In the genomic region with DNA sequence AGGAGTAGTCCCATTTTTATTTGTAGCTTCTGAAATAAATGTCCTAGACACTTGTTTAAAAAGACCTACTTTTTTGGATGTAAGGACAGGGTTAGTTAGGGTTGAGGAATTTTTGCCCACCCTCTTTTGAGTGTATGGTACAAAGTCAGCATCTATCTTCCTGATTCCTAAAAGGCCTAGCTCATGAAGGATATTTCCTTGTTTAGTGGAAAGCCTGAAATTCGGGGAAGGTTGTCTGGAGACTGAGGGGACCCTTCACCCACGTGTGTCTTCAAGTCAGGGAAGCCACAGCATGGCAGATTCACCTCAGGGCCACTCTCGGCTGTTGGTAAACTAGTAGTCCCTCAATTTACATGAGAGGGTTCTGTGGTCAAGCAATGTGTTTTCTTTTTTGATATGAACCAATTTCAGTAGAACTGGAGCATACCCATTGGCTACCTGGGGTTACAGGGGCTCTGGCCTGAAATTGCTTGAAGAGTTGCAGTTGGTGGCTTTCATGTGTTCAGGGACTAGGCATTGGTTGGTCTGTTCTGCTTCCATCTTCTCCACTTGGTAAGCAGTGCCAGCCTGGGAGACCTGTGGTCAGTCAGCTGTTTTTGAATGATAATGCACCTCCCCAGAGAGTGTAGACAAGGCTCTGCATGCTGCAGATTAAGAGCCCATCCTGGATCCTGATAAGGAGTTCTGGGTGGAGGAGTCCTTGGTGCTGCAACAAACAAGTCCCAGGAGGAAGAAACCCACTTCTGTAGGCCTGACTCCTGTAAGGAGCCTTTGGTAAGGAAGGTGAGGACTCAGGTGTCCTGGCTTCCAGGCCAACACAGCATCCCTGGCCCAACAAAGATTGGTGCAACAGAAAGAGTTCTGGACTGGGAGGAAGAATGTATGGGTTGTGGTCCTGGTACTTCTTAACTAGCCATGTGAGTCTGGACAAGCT, we compare ENCODE assay signal across 1 cellular context.
TF ChIP-seq lines count a peak whose summit lies in the region.

No MANE protein-coding gene starts in this region.

TF ChIP-seq in K562, 482 proteins besides CTCF, POLR2A, EP300 and RAD21 (continued from another document and continues in another):
- TF ChIP-seq TOE1 (IDR thresholded peaks at IDR 0.05; ENCODE audit: borderline replicate concordance) (0 out of 2 replicates have a peak, but pooled peaks have one; percentile 41), TOE1 (CRISPR knock-in tag; IDR thresholded peaks at IDR 0.05; ENCODE audit: borderline replicate concordance, low read depth) (no peak), ZBED1 (IDR thresholded peaks at IDR 0.05) (peak; percentile 89; the same call in 1 of the 2 replicates), CCAR2 (IDR thresholded peaks at IDR 0.05; ENCODE audit: low read depth, low read length) (no peak), CHD2 (IDR thresholded peaks at IDR 0.05; ENCODE audit: low read depth, low read length) (peak; percentile 44; the same call in 1 of the 2 replicates), ZNF589 (CRISPR knock-in tag; IDR thresholded peaks at IDR 0.05; ENCODE audit: low read depth) (peak; percentile 96), JUN (IDR thresholded peaks at IDR 0.05; ENCODE audit: borderline replicate concordance, low read depth, low read length) (peak; percentile 65; the same call in 1 of the 2 replicates), JUN (CRISPR knock-in tag; IDR thresholded peaks at IDR 0.05; ENCODE audit: borderline replicate concordance) (peak; percentile 50; the same call in 1 of the 2 replicates), ZFX (CRISPR knock-in tag; IDR thresholded peaks at IDR 0.05) (peak; percentile 65; the same call in 1 of the 2 replicates), PHF8 (IDR thresholded peaks at IDR 0.05; ENCODE audit: borderline replicate concordance, low read length) (no peak), ILF3 (IDR thresholded peaks at IDR 0.05; ENCODE audit: borderline replicate concordance) (no peak), FOXJ2 (tag; IDR thresholded peaks at IDR 0.05) (peak; percentile 46; the same call in 1 of the 2 replicates), MAZ (CRISPR knock-in tag; conservative IDR thresholded peaks at IDR 0.05 in 1 of 2, IDR thresholded peaks at IDR 0.05 in 1 of 2) (peak; percentile 65 to 82; a peak in 3 of 4 replicates), TEAD1 (CRISPR knock-in tag; IDR thresholded peaks at IDR 0.05) (peak; percentile 30 to 83; a peak in 3 of 4 replicates), ZEB2 (IDR thresholded peaks at IDR 0.05) (peak; percentile 89), IFI16 (CRISPR knock-in tag; IDR thresholded peaks at IDR 0.05) (peak; percentile 47; the same call in 1 of the 2 replicates), IRF2 (CRISPR knock-in tag; IDR thresholded peaks at IDR 0.05) (no peak), DPF2 (IDR thresholded peaks at IDR 0.05) (peak; percentile 99), ZNF12 (CRISPR knock-in tag; IDR thresholded peaks at IDR 0.05) (peak; percentile 98), NRF1 (conservative IDR thresholded peaks at IDR 0.05 in 1 of 2, IDR thresholded peaks at IDR 0.05 in 1 of 2) (0 out of 4 replicates have a peak, but pooled peaks of 1 of the 2 experiments have one; percentile 17), ZBTB7A (IDR thresholded peaks at IDR 0.05; ENCODE audit: borderline replicate concordance, control insufficient read depth, low read depth, low read length) (peak; percentile 49; the same call in 1 of the 2 replicates), GATAD2A (IDR thresholded peaks at IDR 0.05) (peak; percentile 96; the same call in 1 of the 2 replicates), ZNF444 (CRISPR knock-in tag; IDR thresholded peaks at IDR 0.05) (peak; percentile 55), ZSCAN32 (CRISPR knock-in tag; IDR thresholded peaks at IDR 0.05) (peak; percentile 69), NFE2 (IDR thresholded peaks at IDR 0.05; ENCODE audit: low read depth) (peak; percentile 77), PYGO2 (tag; IDR thresholded peaks at IDR 0.05) (peak; percentile 50; the same call in 1 of the 2 replicates), MTF1 (CRISPR knock-in tag; IDR thresholded peaks at IDR 0.05; ENCODE audit: borderline replicate concordance) (no peak), XRCC5 (IDR thresholded peaks at IDR 0.05; ENCODE audit: low read depth, low read length) (peak; percentile 35; the same call in 1 of the 2 replicates), ZNF76 (CRISPR knock-in tag; IDR thresholded peaks at IDR 0.05; ENCODE audit: borderline replicate concordance) (peak; percentile 41; the same call in 1 of the 2 replicates), CXXC5 (CRISPR knock-in tag; IDR thresholded peaks at IDR 0.05) (peak; percentile 78), CEBPB (tag; IDR thresholded peaks at IDR 0.05) (0 out of 2 replicates have a peak, but pooled peaks have one; percentile 38), NFIC (IDR thresholded peaks at IDR 0.05) (peak; percentile 95), KLF6 (CRISPR knock-in tag; IDR thresholded peaks at IDR 0.05; ENCODE audit: borderline replicate concordance) (peak; percentile 40; the same call in 1 of the 2 replicates), SMARCE1 (IDR thresholded peaks at IDR 0.05) (peak; percentile 98), HDAC1 (IDR thresholded peaks at IDR 0.05) (peak in 1 of 2 experiments; percentile 96; a peak in 3 of 4 replicates)
- TF ChIP-seq, protein P1, sequence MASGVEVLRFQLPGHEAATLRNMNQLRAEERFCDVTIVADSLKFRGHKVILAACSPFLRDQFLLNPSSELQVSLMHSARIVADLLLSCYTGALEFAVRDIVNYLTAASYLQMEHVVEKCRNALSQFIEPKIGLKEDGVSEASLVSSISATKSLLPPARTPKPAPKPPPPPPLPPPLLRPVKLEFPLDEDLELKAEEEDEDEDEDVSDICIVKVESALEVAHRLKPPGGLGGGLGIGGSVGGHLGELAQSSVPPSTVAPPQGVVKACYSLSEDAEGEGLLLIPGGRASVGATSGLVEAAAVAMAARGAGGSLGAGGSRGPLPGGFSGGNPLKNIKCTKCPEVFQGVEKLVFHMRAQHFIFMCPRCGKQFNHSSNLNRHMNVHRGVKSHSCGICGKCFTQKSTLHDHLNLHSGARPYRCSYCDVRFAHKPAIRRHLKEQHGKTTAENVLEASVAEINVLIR (CRISPR knock-in tag; IDR thresholded peaks at IDR 0.05): peak; percentile 7; the same call in 1 of the 2 replicates
- TF ChIP-seq, protein P2, sequence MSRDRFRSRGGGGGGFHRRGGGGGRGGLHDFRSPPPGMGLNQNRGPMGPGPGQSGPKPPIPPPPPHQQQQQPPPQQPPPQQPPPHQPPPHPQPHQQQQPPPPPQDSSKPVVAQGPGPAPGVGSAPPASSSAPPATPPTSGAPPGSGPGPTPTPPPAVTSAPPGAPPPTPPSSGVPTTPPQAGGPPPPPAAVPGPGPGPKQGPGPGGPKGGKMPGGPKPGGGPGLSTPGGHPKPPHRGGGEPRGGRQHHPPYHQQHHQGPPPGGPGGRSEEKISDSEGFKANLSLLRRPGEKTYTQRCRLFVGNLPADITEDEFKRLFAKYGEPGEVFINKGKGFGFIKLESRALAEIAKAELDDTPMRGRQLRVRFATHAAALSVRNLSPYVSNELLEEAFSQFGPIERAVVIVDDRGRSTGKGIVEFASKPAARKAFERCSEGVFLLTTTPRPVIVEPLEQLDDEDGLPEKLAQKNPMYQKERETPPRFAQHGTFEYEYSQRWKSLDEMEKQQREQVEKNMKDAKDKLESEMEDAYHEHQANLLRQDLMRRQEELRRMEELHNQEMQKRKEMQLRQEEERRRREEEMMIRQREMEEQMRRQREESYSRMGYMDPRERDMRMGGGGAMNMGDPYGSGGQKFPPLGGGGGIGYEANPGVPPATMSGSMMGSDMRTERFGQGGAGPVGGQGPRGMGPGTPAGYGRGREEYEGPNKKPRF (IDR thresholded peaks at IDR 0.05; ENCODE audit: low read depth, low read length): no peak
- TF ChIP-seq, protein P3, sequence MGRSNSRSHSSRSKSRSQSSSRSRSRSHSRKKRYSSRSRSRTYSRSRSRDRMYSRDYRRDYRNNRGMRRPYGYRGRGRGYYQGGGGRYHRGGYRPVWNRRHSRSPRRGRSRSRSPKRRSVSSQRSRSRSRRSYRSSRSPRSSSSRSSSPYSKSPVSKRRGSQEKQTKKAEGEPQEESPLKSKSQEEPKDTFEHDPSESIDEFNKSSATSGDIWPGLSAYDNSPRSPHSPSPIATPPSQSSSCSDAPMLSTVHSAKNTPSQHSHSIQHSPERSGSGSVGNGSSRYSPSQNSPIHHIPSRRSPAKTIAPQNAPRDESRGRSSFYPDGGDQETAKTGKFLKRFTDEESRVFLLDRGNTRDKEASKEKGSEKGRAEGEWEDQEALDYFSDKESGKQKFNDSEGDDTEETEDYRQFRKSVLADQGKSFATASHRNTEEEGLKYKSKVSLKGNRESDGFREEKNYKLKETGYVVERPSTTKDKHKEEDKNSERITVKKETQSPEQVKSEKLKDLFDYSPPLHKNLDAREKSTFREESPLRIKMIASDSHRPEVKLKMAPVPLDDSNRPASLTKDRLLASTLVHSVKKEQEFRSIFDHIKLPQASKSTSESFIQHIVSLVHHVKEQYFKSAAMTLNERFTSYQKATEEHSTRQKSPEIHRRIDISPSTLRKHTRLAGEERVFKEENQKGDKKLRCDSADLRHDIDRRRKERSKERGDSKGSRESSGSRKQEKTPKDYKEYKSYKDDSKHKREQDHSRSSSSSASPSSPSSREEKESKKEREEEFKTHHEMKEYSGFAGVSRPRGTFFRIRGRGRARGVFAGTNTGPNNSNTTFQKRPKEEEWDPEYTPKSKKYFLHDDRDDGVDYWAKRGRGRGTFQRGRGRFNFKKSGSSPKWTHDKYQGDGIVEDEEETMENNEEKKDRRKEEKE (IDR thresholded peaks at IDR 0.05; ENCODE audit: borderline replicate concordance in 1 of 2, control insufficient read depth in 1 of 2, low read depth in 2 of 2, low read length in 1 of 2): peak in 1 of 2 experiments; percentile 57; a peak in 1 of 4 replicates
- TF ChIP-seq, protein P4, sequence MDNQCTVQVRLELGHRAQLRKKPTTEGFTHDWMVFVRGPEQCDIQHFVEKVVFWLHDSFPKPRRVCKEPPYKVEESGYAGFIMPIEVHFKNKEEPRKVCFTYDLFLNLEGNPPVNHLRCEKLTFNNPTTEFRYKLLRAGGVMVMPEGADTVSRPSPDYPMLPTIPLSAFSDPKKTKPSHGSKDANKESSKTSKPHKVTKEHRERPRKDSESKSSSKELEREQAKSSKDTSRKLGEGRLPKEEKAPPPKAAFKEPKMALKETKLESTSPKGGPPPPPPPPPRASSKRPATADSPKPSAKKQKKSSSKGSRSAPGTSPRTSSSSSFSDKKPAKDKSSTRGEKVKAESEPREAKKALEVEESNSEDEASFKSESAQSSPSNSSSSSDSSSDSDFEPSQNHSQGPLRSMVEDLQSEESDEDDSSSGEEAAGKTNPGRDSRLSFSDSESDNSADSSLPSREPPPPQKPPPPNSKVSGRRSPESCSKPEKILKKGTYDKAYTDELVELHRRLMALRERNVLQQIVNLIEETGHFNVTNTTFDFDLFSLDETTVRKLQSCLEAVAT (IDR thresholded peaks at IDR 0.05): peak; percentile 50 to 98; a peak in 2 of 4 replicates
- TF ChIP-seq, protein P5, sequence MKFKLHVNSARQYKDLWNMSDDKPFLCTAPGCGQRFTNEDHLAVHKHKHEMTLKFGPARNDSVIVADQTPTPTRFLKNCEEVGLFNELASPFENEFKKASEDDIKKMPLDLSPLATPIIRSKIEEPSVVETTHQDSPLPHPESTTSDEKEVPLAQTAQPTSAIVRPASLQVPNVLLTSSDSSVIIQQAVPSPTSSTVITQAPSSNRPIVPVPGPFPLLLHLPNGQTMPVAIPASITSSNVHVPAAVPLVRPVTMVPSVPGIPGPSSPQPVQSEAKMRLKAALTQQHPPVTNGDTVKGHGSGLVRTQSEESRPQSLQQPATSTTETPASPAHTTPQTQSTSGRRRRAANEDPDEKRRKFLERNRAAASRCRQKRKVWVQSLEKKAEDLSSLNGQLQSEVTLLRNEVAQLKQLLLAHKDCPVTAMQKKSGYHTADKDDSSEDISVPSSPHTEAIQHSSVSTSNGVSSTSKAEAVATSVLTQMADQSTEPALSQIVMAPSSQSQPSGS (CRISPR knock-in tag; IDR thresholded peaks at IDR 0.05): no peak
- TF ChIP-seq, protein P6, sequence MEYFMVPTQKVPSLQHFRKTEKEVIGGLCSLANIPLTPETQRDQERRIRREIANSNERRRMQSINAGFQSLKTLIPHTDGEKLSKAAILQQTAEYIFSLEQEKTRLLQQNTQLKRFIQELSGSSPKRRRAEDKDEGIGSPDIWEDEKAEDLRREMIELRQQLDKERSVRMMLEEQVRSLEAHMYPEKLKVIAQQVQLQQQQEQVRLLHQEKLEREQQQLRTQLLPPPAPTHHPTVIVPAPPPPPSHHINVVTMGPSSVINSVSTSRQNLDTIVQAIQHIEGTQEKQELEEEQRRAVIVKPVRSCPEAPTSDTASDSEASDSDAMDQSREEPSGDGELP (CRISPR knock-in tag; IDR thresholded peaks at IDR 0.05; ENCODE audit: borderline replicate concordance): peak; percentile 100
- TF ChIP-seq, protein P7, sequence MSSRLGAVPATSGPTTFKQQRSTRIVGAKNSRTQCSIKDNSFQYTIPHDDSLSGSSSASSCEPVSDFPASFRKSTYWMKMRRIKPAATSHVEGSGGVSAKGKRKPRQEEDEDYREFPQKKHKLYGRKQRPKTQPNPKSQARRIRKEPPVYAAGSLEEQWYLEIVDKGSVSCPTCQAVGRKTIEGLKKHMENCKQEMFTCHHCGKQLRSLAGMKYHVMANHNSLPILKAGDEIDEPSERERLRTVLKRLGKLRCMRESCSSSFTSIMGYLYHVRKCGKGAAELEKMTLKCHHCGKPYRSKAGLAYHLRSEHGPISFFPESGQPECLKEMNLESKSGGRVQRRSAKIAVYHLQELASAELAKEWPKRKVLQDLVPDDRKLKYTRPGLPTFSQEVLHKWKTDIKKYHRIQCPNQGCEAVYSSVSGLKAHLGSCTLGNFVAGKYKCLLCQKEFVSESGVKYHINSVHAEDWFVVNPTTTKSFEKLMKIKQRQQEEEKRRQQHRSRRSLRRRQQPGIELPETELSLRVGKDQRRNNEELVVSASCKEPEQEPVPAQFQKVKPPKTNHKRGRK (tag; IDR thresholded peaks at IDR 0.05): no peak
- TF ChIP-seq, protein P8, sequence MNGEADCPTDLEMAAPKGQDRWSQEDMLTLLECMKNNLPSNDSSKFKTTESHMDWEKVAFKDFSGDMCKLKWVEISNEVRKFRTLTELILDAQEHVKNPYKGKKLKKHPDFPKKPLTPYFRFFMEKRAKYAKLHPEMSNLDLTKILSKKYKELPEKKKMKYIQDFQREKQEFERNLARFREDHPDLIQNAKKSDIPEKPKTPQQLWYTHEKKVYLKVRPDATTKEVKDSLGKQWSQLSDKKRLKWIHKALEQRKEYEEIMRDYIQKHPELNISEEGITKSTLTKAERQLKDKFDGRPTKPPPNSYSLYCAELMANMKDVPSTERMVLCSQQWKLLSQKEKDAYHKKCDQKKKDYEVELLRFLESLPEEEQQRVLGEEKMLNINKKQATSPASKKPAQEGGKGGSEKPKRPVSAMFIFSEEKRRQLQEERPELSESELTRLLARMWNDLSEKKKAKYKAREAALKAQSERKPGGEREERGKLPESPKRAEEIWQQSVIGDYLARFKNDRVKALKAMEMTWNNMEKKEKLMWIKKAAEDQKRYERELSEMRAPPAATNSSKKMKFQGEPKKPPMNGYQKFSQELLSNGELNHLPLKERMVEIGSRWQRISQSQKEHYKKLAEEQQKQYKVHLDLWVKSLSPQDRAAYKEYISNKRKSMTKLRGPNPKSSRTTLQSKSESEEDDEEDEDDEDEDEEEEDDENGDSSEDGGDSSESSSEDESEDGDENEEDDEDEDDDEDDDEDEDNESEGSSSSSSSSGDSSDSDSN (IDR thresholded peaks at IDR 0.05; ENCODE audit: borderline replicate concordance in 1 of 2, low read depth in 2 of 2, low read length in 2 of 2): peak; percentile 34 to 49; a peak in 2 of 4 replicates
- TF ChIP-seq, protein P9, sequence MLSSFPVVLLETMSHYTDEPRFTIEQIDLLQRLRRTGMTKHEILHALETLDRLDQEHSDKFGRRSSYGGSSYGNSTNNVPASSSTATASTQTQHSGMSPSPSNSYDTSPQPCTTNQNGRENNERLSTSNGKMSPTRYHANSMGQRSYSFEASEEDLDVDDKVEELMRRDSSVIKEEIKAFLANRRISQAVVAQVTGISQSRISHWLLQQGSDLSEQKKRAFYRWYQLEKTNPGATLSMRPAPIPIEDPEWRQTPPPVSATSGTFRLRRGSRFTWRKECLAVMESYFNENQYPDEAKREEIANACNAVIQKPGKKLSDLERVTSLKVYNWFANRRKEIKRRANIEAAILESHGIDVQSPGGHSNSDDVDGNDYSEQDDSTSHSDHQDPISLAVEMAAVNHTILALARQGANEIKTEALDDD (IDR thresholded peaks at IDR 0.05): peak; percentile 94
